Comparison of ENCODE assay signal across 8 cellular contexts in genomic region chr12:49740930-49741881, GRCh38. TPM values are rescaled to one million over a fixed set of nuclear protein-coding genes. Genes with fewer than 3 reads are reported as not detected.
A peak's percentile ranks its signal among the peaks of the same experiment; 100 is the strongest.
DNase-seq lines count a peak whose midpoint lies in the region; ATAC-seq, FAIRE-seq and TF ChIP-seq lines count a peak whose summit lies in the region.

TSS of gene TMBIM6 (plus strand) at chr12:49741557. CDS start at chr12:49752494, 10,937 bp downstream.

- H3K36me3 Mint-ChIP-seq in T-helper 1 cell treated with Interleukin-12 subunit alpha and Interleukin-12 subunit beta and Interleukin-4 antibody, amounts not matched to agents 30 μg/mL and 1 μg/mL, for 36 hours (ENCODE audit: low read depth), result peaks cover 23% of the 10 kb centered on the region

- peak within 1 kb of the TSS; percentile 89 for H3K4me3 ChIP-seq in left ventricle myocardium inferior
- H3K4me3 ChIP-seq in prostate gland, result peak within 1 kb of the TSS; percentile 67 to 68

- H3K36me3 ChIP-seq in left ventricle myocardium inferior (no peaks in the 10 kb centered on the region), prostate gland (no peaks in the 10 kb centered on the region)

- 4% methylated on average over 50 of the region's 50 CpGs for WGBS in prostate gland

- TF ChIP-seq POLR2A in GM12892 (IDR thresholded peaks at IDR 0.05; ENCODE audit: low read depth, low read length) (peak; percentile 99), prostate gland (IDR thresholded peaks at IDR 0.05) (peak; percentile 96)

- no peaks in the 10 kb centered on the region for H3K9me3 ChIP-seq in left ventricle myocardium inferior (replicated peaks)
- H3K9me3 ChIP-seq in prostate gland, result no peaks in the 10 kb centered on the region

- intact Hi-C loops in left ventricle myocardium inferior (cut with micrococcal nuclease) (no loop called here), prostate gland (cut with DNase I) (no loop called here)

- FAIRE-seq in GM12892 (lab: Jason Lieb, UNC) (peak; percentile 100), urothelium cell line (lab: Jason Lieb, UNC) (peak; percentile 86)

- DNase-seq in GM12892 (ENCODE audit: insufficient read length) (peak; percentile 77), NCI-H146 treated with DMSO at 0.1 percent for 48 hours (lab: John Stamatoyannopoulos, UW; ENCODE audit: unreplicated experiment) (peak; percentile 100), amygdala (lab: John Stamatoyannopoulos, UW) (peak; percentile 88 to 100 (median 99)), left ventricle myocardium inferior (peak; percentile 99), prostate gland (ENCODE audit: low spot score) (peak; percentile 100), urothelium cell line (ENCODE audit: low spot score) (peak; percentile 98)

- peak within 1 kb of the TSS; percentile 91 for H3K4me3 Mint-ChIP-seq in T-helper 1 cell treated with Interleukin-12 subunit alpha and Interleukin-12 subunit beta and Interleukin-4 antibody, amounts not matched to agents 30 μg/mL and 1 μg/mL, for 36 hours

- H3K4me1 ChIP-seq in left ventricle myocardium inferior, result peaks cover 48% of the 10 kb centered on the region
- no peaks in the 10 kb centered on the region for H3K4me1 ChIP-seq in prostate gland (replicated peaks)

- peaks cover 32% of the 10 kb centered on the region for H3K4me1 Mint-ChIP-seq in T-helper 1 cell treated with Interleukin-12 subunit alpha and Interleukin-12 subunit beta and Interleukin-4 antibody, amounts not matched to agents 30 μg/mL and 1 μg/mL, for 36 hours (ENCODE audit: low read depth)

- ATAC-seq in HG02870 (IDR thresholded peaks at IDR 0.05; ENCODE audit: unreplicated experiment), result peak; percentile 92

- TF ChIP-seq CTCF in left ventricle myocardium inferior (IDR thresholded peaks at IDR 0.05; ENCODE audit: borderline replicate concordance) (peak; percentile 96), prostate gland (IDR thresholded peaks at IDR 0.05) (peak; percentile 92 to 99 (median 96))

- peak within 1 kb of the TSS; percentile 98 for H3K27ac ChIP-seq in left ventricle myocardium inferior (replicated peaks)
- H3K27ac ChIP-seq in prostate gland, result peak within 1 kb of the TSS; percentile 95 to 96

- H3K27me3 ChIP-seq in left ventricle myocardium inferior (ENCODE audit: low read depth) (no peaks in the 10 kb centered on the region), prostate gland (replicated peaks; ENCODE audit: insufficient read depth) (no peaks in the 10 kb centered on the region)

- H3K27me3 Mint-ChIP-seq in T-helper 1 cell treated with Interleukin-12 subunit alpha and Interleukin-12 subunit beta and Interleukin-4 antibody, amounts not matched to agents 30 μg/mL and 1 μg/mL, for 36 hours (ENCODE audit: low read depth), result peaks cover 6% of the 10 kb centered on the region

- H3K27ac Mint-ChIP-seq in T-helper 1 cell treated with Interleukin-12 subunit alpha and Interleukin-12 subunit beta and Interleukin-4 antibody, amounts not matched to agents 30 μg/mL and 1 μg/mL, for 36 hours, result peak within 1 kb of the TSS; percentile 96

- H3K9me3 Mint-ChIP-seq in T-helper 1 cell treated with Interleukin-12 subunit alpha and Interleukin-12 subunit beta and Interleukin-4 antibody, amounts not matched to agents 30 μg/mL and 1 μg/mL, for 36 hours, result no peaks in the 10 kb centered on the region

RNA-seq across cellular contexts. Expression of gene TMBIM6, which starts in this region (rescaled TPM):
- polyA plus RNA-seq in GM12892 (2012; ENCODE audit: missing spikeins), result 188 TPM
- total RNA-seq in left ventricle myocardium inferior, result 215 TPM
- 100 to 1,000 TPM; 541 to 778 TPM for total RNA-seq in prostate gland

Comparison
In these comparisons a context has a peak if more than half of its experiments do, and no peak if none do; other contexts are left out.
1. Peak in every context shown above with its lines: DNase-seq, ATAC-seq, H3K4me3 ChIP-seq and H3K27ac ChIP-seq.